Comparison of ENCODE assay signal across 15 cellular contexts in genomic region chr17:27520571-27521185, GRCh38.
DNase-seq lines count a peak whose midpoint lies in the region; ATAC-seq and TF ChIP-seq lines count a peak whose summit lies in the region.
"Had no signal": no experiment of that assay in that cellular context is flagged by ENCODE, and none has a peak within 500 bp of the region (broad histone marks: within the 10 kb centered on the region; RNA-seq: fewer than 3 reads in every experiment).

No MANE protein-coding gene starts in this region.

- no peaks in the 10 kb centered on the region for H3K27me3 Mint-ChIP-seq in T-helper 1 cell treated with Interleukin-12 subunit alpha and Interleukin-12 subunit beta and Interleukin-4 antibody, amounts not matched to agents 30 μg/mL and 1 μg/mL, for 36 hours (ENCODE audit: low read depth)
- H3K27me3 Mint-ChIP-seq: activated CD4-positive, alpha-beta T cell treated with anti-CD3 and anti-CD28 coated beads, Interleukin-2, amount 10 ng/mL, durations not matched to agents 7 days and 5 days; activated T-cell treated with anti-CD3 and anti-CD28 coated beads, Interleukin-2, amount 50 U/mL, for 24 hours; CD4-positive, alpha-beta memory T cell had no signal

- TF ChIP-seq POLR2A in thyroid gland (IDR thresholded peaks at IDR 0.05) (no peak), erythroblast (IDR thresholded peaks at IDR 0.05; ENCODE audit: low read length) (no peak)

- H3K36me3 Mint-ChIP-seq in T-helper 1 cell treated with Interleukin-12 subunit alpha and Interleukin-12 subunit beta and Interleukin-4 antibody, amounts not matched to agents 30 μg/mL and 1 μg/mL, for 36 hours (ENCODE audit: low read depth): peaks cover 8% of the 10 kb centered on the region
- H3K36me3 Mint-ChIP-seq: CD4-positive, alpha-beta memory T cell had no signal

- no peak overlapping the region for H3K4me3 Mint-ChIP-seq in T-helper 1 cell treated with Interleukin-12 subunit alpha and Interleukin-12 subunit beta and Interleukin-4 antibody, amounts not matched to agents 30 μg/mL and 1 μg/mL, for 36 hours
- H3K4me3 Mint-ChIP-seq: activated CD4-positive, alpha-beta T cell treated with anti-CD3 and anti-CD28 coated beads, Interleukin-2, amount 10 ng/mL, durations not matched to agents 7 days and 5 days; activated T-cell treated with anti-CD3 and anti-CD28 coated beads, Interleukin-2, amount 50 U/mL, for 24 hours; CD4-positive, alpha-beta memory T cell had no signal

- H3K27ac ChIP-seq in muscle layer of colon (ENCODE audit: low read depth, low read length) (peak overlapping the region; percentile 6), thyroid gland (peak overlapping the region in 2 of 3 donors; percentile 35 to 49)
- H3K27ac ChIP-seq: Peyer's patch had no signal

- ATAC-seq in HG02678 (IDR thresholded peaks at IDR 0.05; ENCODE audit: unreplicated experiment): no peak

- H3K27ac Mint-ChIP-seq in T-helper 1 cell treated with Interleukin-12 subunit alpha and Interleukin-12 subunit beta and Interleukin-4 antibody, amounts not matched to agents 30 μg/mL and 1 μg/mL, for 36 hours: peak overlapping the region; percentile 53
- H3K27ac Mint-ChIP-seq: activated CD4-positive, alpha-beta T cell treated with anti-CD3 and anti-CD28 coated beads, Interleukin-2, amount 10 ng/mL, durations not matched to agents 7 days and 5 days; activated T-cell treated with anti-CD3 and anti-CD28 coated beads, Interleukin-2, amount 50 U/mL, for 24 hours; CD4-positive, alpha-beta memory T cell had no signal

- DNase-seq in T-helper 1 cell (no peak), ecto neural progenitor cell (ENCODE audit: low spot score) (peak; percentile 69), thyroid gland (no peak), erythroblast (lab: John Stamatoyannopoulos, UW) (no peak)
- no peak for DNase-seq in activated effector memory CD4-positive, alpha-beta T cell treated with anti-CD3 and anti-CD28 coated beads, Interleukin-2, amount 50 U/mL, for 16 hours
- DNase-seq: activated CD4-positive, alpha-beta T cell treated with anti-CD3 and anti-CD28 coated beads, Interleukin-2, amount 10 ng/mL, durations not matched to agents 7 days and 5 days; activated T-cell treated with anti-CD3 and anti-CD28 coated beads, Interleukin-2, amount 50 U/mL, for 24 hours; CD4-positive, alpha-beta memory T cell; NCI-H510A treated with DMSO at 0.1 percent for 48 hours; Peyer's patch; right cardiac atrium; stimulated activated CD4-positive, alpha-beta T cell treated with anti-CD3 and anti-CD28 coated beads, Interleukin-4, amount 100 ng/mL, for 24 hours had no signal

- no peaks in the 10 kb centered on the region for H3K9me3 Mint-ChIP-seq in T-helper 1 cell treated with Interleukin-12 subunit alpha and Interleukin-12 subunit beta and Interleukin-4 antibody, amounts not matched to agents 30 μg/mL and 1 μg/mL, for 36 hours
- H3K9me3 Mint-ChIP-seq: activated CD4-positive, alpha-beta T cell treated with anti-CD3 and anti-CD28 coated beads, Interleukin-2, amount 10 ng/mL, durations not matched to agents 7 days and 5 days; activated T-cell treated with anti-CD3 and anti-CD28 coated beads, Interleukin-2, amount 50 U/mL, for 24 hours; CD4-positive, alpha-beta memory T cell had no signal

- no peak for TF ChIP-seq CTCF in thyroid gland (IDR thresholded peaks at IDR 0.05)

- no peak overlapping the region for H3K9ac ChIP-seq in muscle layer of colon (ENCODE audit: low read length)

- H3K27me3 ChIP-seq in muscle layer of colon (ENCODE audit: control insufficient read depth in 1 of 2, insufficient read depth in 2 of 2, low read length in 2 of 2) (no peaks in the 10 kb centered on the region), thyroid gland (no peaks in the 10 kb centered on the region)
- H3K27me3 ChIP-seq: Peyer's patch had no signal

- peaks cover 67% of the 10 kb centered on the region for H3K4me1 Mint-ChIP-seq in T-helper 1 cell treated with Interleukin-12 subunit alpha and Interleukin-12 subunit beta and Interleukin-4 antibody, amounts not matched to agents 30 μg/mL and 1 μg/mL, for 36 hours (ENCODE audit: low read depth)

- 70 to 73% methylated on average over 8 to 13 of the region's 13 CpGs for WGBS in thyroid gland, 2 donors

- H3K4me3 ChIP-seq in muscle layer of colon (ENCODE audit: low read depth in 1 of 2, low read length in 2 of 2): no peak overlapping the region
- no peak overlapping the region for H3K4me3 ChIP-seq in thyroid gland (replicated peaks in 1 of 3)
- H3K4me3 ChIP-seq: Peyer's patch had no signal

- H3K9me3 ChIP-seq in muscle layer of colon (ENCODE audit: low read length) (no peaks in the 10 kb centered on the region), thyroid gland (no peaks in the 10 kb centered on the region)
- H3K9me3 ChIP-seq: Peyer's patch had no signal

- H3K4me1 ChIP-seq in muscle layer of colon (ENCODE audit: insufficient read depth, low read length) (peaks cover 43% of the 10 kb centered on the region), thyroid gland (peaks cover 32 to 50% of the 10 kb centered on the region in 2 donors)

- intact Hi-C loops in thyroid gland (cut with DNase I): loop anchor here (10.0 kb wide), 1 partner anchor 46 kb away; no protein-coding TSS in a partner anchor

- H3K36me3 ChIP-seq in muscle layer of colon (ENCODE audit: insufficient read depth, low read length): no peaks in the 10 kb centered on the region
- H3K36me3 ChIP-seq in thyroid gland: no peaks in the 10 kb centered on the region
- H3K36me3 ChIP-seq: Peyer's patch had no signal
